In genomic region chr15:74958908-74959642, GRCh38 we compare ENCODE assay signal across 9 cellular contexts. TPM values are rescaled to one million over a fixed set of nuclear protein-coding genes. Genes with fewer than 3 reads are reported as not detected.
DNase-seq lines count a peak whose midpoint lies in the region; ATAC-seq lines count a peak whose summit lies in the region.
"Had no signal": no experiment of that assay in that cellular context is flagged by ENCODE, and none has a peak within 500 bp of the region (broad histone marks: within the 10 kb centered on the region; RNA-seq: fewer than 3 reads in every experiment).

No MANE protein-coding gene starts in this region.

- H3K27ac ChIP-seq in iPS-18a (ENCODE audit: low read length) = no peak overlapping the region

- H3K4me1 ChIP-seq in HAP-1 (peaks cover 47% of the 10 kb centered on the region), iPS-18a (ENCODE audit: control insufficient read depth, low read depth, low read length) (peaks cover 13% of the 10 kb centered on the region)

- H3K9me3 ChIP-seq in HAP-1 = no peaks in the 10 kb centered on the region
- no peaks in the 10 kb centered on the region for H3K9me3 ChIP-seq in iPS-18a (ENCODE audit: control insufficient read depth, low read depth, low read length)

- peaks cover 52% of the 10 kb centered on the region for H3K27me3 Mint-ChIP-seq in activated T-helper 1 cell treated with anti-CD3 and anti-CD28 coated beads, Interleukin-12 subunit alpha, Interleukin-12 subunit beta, Interleukin-2, Interleukin-4 antibody, amounts not matched to agents 30 ng/mL and 10 ng/mL and 1 ng/mL, durations not matched to agents 14 hours and 24 hours and 36 hours (ENCODE audit: insufficient read depth)

- H3K9me3 Mint-ChIP-seq in activated T-helper 1 cell treated with anti-CD3 and anti-CD28 coated beads, Interleukin-12 subunit alpha, Interleukin-12 subunit beta, Interleukin-2, Interleukin-4 antibody, amounts not matched to agents 30 ng/mL and 10 ng/mL and 1 ng/mL, durations not matched to agents 14 hours and 24 hours and 36 hours = no peaks in the 10 kb centered on the region

- peak overlapping the region; percentile 29 for H3K27ac Mint-ChIP-seq in activated T-helper 1 cell treated with anti-CD3 and anti-CD28 coated beads, Interleukin-12 subunit alpha, Interleukin-12 subunit beta, Interleukin-2, Interleukin-4 antibody, amounts not matched to agents 30 ng/mL and 10 ng/mL and 1 ng/mL, durations not matched to agents 14 hours and 24 hours and 36 hours

- no peak overlapping the region for H3K9ac ChIP-seq in iPS-18a (ENCODE audit: low read length)

- intact Hi-C loops in activated T-helper 1 cell treated with anti-CD3 and anti-CD28 coated beads, Interleukin-12 subunit alpha, Interleukin-12 subunit beta, Interleukin-2, Interleukin-4 antibody, amounts not matched to agents 30 ng/mL and 10 ng/mL and 1 ng/mL, durations not matched to agents 14 hours and 24 hours and 36 hours (cut with micrococcal nuclease) = no loop called here

- no peaks in the 10 kb centered on the region for H3K36me3 ChIP-seq in HAP-1 (replicated peaks)
- H3K36me3 ChIP-seq in iPS-18a (ENCODE audit: control insufficient read depth, low read depth, low read length) = no peaks in the 10 kb centered on the region

- DNase-seq in HAP-1 (ENCODE audit: low spot score in 2 of 2) (peak; percentile 50 to 74), skeletal muscle cell (ENCODE audit: low read depth) (no peak), NCI-H2107 treated with DMSO at 0.1 percent for 48 hours (lab: John Stamatoyannopoulos, UW; ENCODE audit: unreplicated experiment) (no peak), cerebellum (ENCODE audit: low spot score) (no peak)
- DNase-seq in activated T-helper 1 cell treated with anti-CD3 and anti-CD28 coated beads, Interleukin-12 subunit alpha, Interleukin-12 subunit beta, Interleukin-2, Interleukin-4 antibody, amounts not matched to agents 30 ng/mL and 10 ng/mL and 1 ng/mL, durations not matched to agents 14 hours and 24 hours and 36 hours (ENCODE audit: low spot score) = no peak
- DNase-seq in activated CD8-positive, alpha-beta memory T cell treated with anti-CD3 and anti-CD28 coated beads, Interleukin-2, amount 50 U/mL, for 4 hours = no peak
- DNase-seq: KBM-7 had no signal

- no peak for ATAC-seq in HG02981 (IDR thresholded peaks at IDR 0.05; ENCODE audit: unreplicated experiment)

- H3K27me3 ChIP-seq in HAP-1 (ENCODE audit: low read depth) = no peaks in the 10 kb centered on the region
- H3K27me3 ChIP-seq in iPS-18a (ENCODE audit: control insufficient read depth, insufficient read depth, low read length) = peaks cover 61% of the 10 kb centered on the region

- H3K36me3 Mint-ChIP-seq in activated T-helper 1 cell treated with anti-CD3 and anti-CD28 coated beads, Interleukin-12 subunit alpha, Interleukin-12 subunit beta, Interleukin-2, Interleukin-4 antibody, amounts not matched to agents 30 ng/mL and 10 ng/mL and 1 ng/mL, durations not matched to agents 14 hours and 24 hours and 36 hours (ENCODE audit: low read depth) = peaks cover 2% of the 10 kb centered on the region

- H3K4me3 ChIP-seq in HAP-1 (peak overlapping the region; percentile 6; the same call in 1 of the 2 replicates), iPS-18a (ENCODE audit: low read length) (peak overlapping the region; percentile 72), skeletal muscle cell (ENCODE audit: low read depth, low read length) (peak overlapping the region; percentile 56)

- H3K4me1 Mint-ChIP-seq in activated T-helper 1 cell treated with anti-CD3 and anti-CD28 coated beads, Interleukin-12 subunit alpha, Interleukin-12 subunit beta, Interleukin-2, Interleukin-4 antibody, amounts not matched to agents 30 ng/mL and 10 ng/mL and 1 ng/mL, durations not matched to agents 14 hours and 24 hours and 36 hours (ENCODE audit: low read depth) = peaks cover 36% of the 10 kb centered on the region

- H3K4me3 Mint-ChIP-seq in activated T-helper 1 cell treated with anti-CD3 and anti-CD28 coated beads, Interleukin-12 subunit alpha, Interleukin-12 subunit beta, Interleukin-2, Interleukin-4 antibody, amounts not matched to agents 30 ng/mL and 10 ng/mL and 1 ng/mL, durations not matched to agents 14 hours and 24 hours and 36 hours = peak overlapping the region; percentile 53

- in situ Hi-C loops in HAP-1 (cut with MboI; ENCODE audit: low sequenced_read_pairs) = loop anchor here (5.0 kb wide), 1 partner anchor 337 kb away; no protein-coding TSS in a partner anchor

RNA-seq across cellular contexts. Expression of gene RPP25, which starts 2.5 kb away (rescaled TPM):
- 13.3 and 15.3 TPM in 2 replicates for total RNA-seq in activated T-helper 1 cell treated with anti-CD3 and anti-CD28 coated beads, Interleukin-12 subunit alpha, Interleukin-12 subunit beta, Interleukin-2, Interleukin-4 antibody, amounts not matched to agents 30 ng/mL and 10 ng/mL and 1 ng/mL, durations not matched to agents 14 hours and 24 hours and 36 hours
- total RNA-seq in cerebellum = 1.7 TPM

RNA-seq across cellular contexts. Expression of gene COX5A, which starts 21.2 kb away (rescaled TPM):
- 273 and 290 TPM in 2 replicates for total RNA-seq in activated T-helper 1 cell treated with anti-CD3 and anti-CD28 coated beads, Interleukin-12 subunit alpha, Interleukin-12 subunit beta, Interleukin-2, Interleukin-4 antibody, amounts not matched to agents 30 ng/mL and 10 ng/mL and 1 ng/mL, durations not matched to agents 14 hours and 24 hours and 36 hours
- 37.8 TPM for total RNA-seq in cerebellum

RNA-seq across cellular contexts. Expression of gene SCAMP5, which starts 36.3 kb away (rescaled TPM):
- total RNA-seq in activated T-helper 1 cell treated with anti-CD3 and anti-CD28 coated beads, Interleukin-12 subunit alpha, Interleukin-12 subunit beta, Interleukin-2, Interleukin-4 antibody, amounts not matched to agents 30 ng/mL and 10 ng/mL and 1 ng/mL, durations not matched to agents 14 hours and 24 hours and 36 hours = 2.0 and 3.5 TPM in 2 replicates
- total RNA-seq in cerebellum = 49.6 TPM

RNA-seq across cellular contexts. Expression of gene FAM219B, which starts 52.4 kb away (rescaled TPM):
- total RNA-seq in activated T-helper 1 cell treated with anti-CD3 and anti-CD28 coated beads, Interleukin-12 subunit alpha, Interleukin-12 subunit beta, Interleukin-2, Interleukin-4 antibody, amounts not matched to agents 30 ng/mL and 10 ng/mL and 1 ng/mL, durations not matched to agents 14 hours and 24 hours and 36 hours = 72.6 and 73.2 TPM in 2 replicates
- total RNA-seq in cerebellum = 53.6 TPM

Comparison
In these comparisons a context has a peak if more than half of its experiments do, and no peak if none do; other contexts are left out.
1. DNase-seq: peak in HAP-1 (2 of 2); none in activated T-helper 1 cell treated with anti-CD3 and anti-CD28 coated beads, Interleukin-12 subunit alpha, Interleukin-12 subunit beta, Interleukin-2, Interleukin-4 antibody, amounts not matched to agents 30 ng/mL and 10 ng/mL and 1 ng/mL, durations not matched to agents 14 hours and 24 hours and 36 hours (single experiment), skeletal muscle cell (single experiment), NCI-H2107 treated with DMSO at 0.1 percent for 48 hours (single experiment), cerebellum (single experiment) and activated CD8-positive, alpha-beta memory T cell treated with anti-CD3 and anti-CD28 coated beads, Interleukin-2, amount 50 U/mL, for 4 hours (single experiment).
2. H3K4me3 ChIP-seq: peak in every context shown above with its lines; median percentile 72 in iPS-18a; 56 in skeletal muscle cell; 6 in HAP-1.
3. RNA of gene SCAMP5, which starts 36.3 kb away (total RNA-seq): 49.6 TPM in cerebellum (single experiment); 2.0 to 3.5 TPM in activated T-helper 1 cell treated with anti-CD3 and anti-CD28 coated beads, Interleukin-12 subunit alpha, Interleukin-12 subunit beta, Interleukin-2, Interleukin-4 antibody, amounts not matched to agents 30 ng/mL and 10 ng/mL and 1 ng/mL, durations not matched to agents 14 hours and 24 hours and 36 hours; every median in the first group is over 10 times any median in the second.